Comparison of ENCODE assay signal across 8 cellular contexts in genomic region chr5:52988335-52989024, GRCh38. TPM values are rescaled to one million over a fixed set of nuclear protein-coding genes. Genes with fewer than 3 reads are reported as not detected.
DNase-seq lines count a peak whose midpoint lies in the region; ATAC-seq and TF ChIP-seq lines count a peak whose summit lies in the region.

No MANE protein-coding gene starts in this region.

- H3K27me3 ChIP-seq in WERI-Rb-1 (ENCODE audit: insufficient read depth, low read depth, severe bottlenecking) = peaks cover 20% of the 10 kb centered on the region
- peaks cover 3% of the 10 kb centered on the region for H3K27me3 ChIP-seq in rectal smooth muscle tissue (ENCODE audit: control insufficient read depth, insufficient read depth, low read length)

- ATAC-seq in Right ventricle myocardium inferior = peak; percentile 15

- H3K9me3 ChIP-seq in WERI-Rb-1 (ENCODE audit: severe bottlenecking) = no peaks in the 10 kb centered on the region

- peaks cover 60% of the 10 kb centered on the region for H3K27me3 Mint-ChIP-seq in activated T-cell treated with anti-CD3 and anti-CD28 coated beads, Interleukin-2, amount 50 U/mL, for 24 hours

- H3K9me3 Mint-ChIP-seq in activated T-cell treated with anti-CD3 and anti-CD28 coated beads, Interleukin-2, amount 50 U/mL, for 24 hours = no peaks in the 10 kb centered on the region

- DNase-seq in activated T-cell treated with anti-CD3 and anti-CD28 coated beads, Interleukin-2, amount 50 U/mL, for 24 hours = no peak
- DNase-seq in activated T-cell treated with anti-CD3 and anti-CD28 coated beads, Interleukin-2, amount 50 U/mL, for 1 hour = no peak
- DNase-seq in WERI-Rb-1 = no peak
- no peak for DNase-seq in Right ventricle myocardium inferior (ENCODE audit: missing footprints)
- no peak for DNase-seq in stimulated activated CD4-positive, alpha-beta T cell treated with anti-CD3 and anti-CD28 coated beads, Interleukin-2, amount 100 ng/mL, for 24 hours
- DNase-seq in mesenteric fat pad (ENCODE audit: low spot score) = no peak
- no peak for DNase-seq in KG1 (lab: John Stamatoyannopoulos, UW)

- intact Hi-C loops in Right ventricle myocardium inferior (cut with DNase I) = loop anchor here (5.0 to 10.0 kb wide), 2 partner anchors 41 to 46 kb away; no protein-coding TSS in a partner anchor

- no peak for TF ChIP-seq CTCF in WERI-Rb-1 (IDR thresholded peaks at IDR 0.05; ENCODE audit: low read depth, low read length)

- peak overlapping the region; percentile 50 for H3K27ac Mint-ChIP-seq in activated T-cell treated with anti-CD3 and anti-CD28 coated beads, Interleukin-2, amount 50 U/mL, for 24 hours

- H3K4me1 Mint-ChIP-seq in activated T-cell treated with anti-CD3 and anti-CD28 coated beads, Interleukin-2, amount 50 U/mL, for 24 hours (ENCODE audit: low read depth) = peaks cover 46% of the 10 kb centered on the region

- H3K9ac ChIP-seq in rectal smooth muscle tissue (ENCODE audit: low read length) = peak overlapping the region; percentile 17

- H3K4me3 ChIP-seq in WERI-Rb-1 (ENCODE audit: low read depth, low read length) (peak overlapping the region; percentile 58), rectal smooth muscle tissue (ENCODE audit: low read length) (peak overlapping the region; percentile 93)

- peak overlapping the region; percentile 70 for H3K4me3 Mint-ChIP-seq in activated T-cell treated with anti-CD3 and anti-CD28 coated beads, Interleukin-2, amount 50 U/mL, for 24 hours

- H3K4me1 ChIP-seq in rectal smooth muscle tissue (ENCODE audit: control insufficient read depth, insufficient read depth, low read length) = no peaks in the 10 kb centered on the region

- H3K36me3 ChIP-seq in WERI-Rb-1 = no peaks in the 10 kb centered on the region
- no peaks in the 10 kb centered on the region for H3K36me3 ChIP-seq in rectal smooth muscle tissue (ENCODE audit: control insufficient read depth, insufficient read depth, low read length)

- no peaks in the 10 kb centered on the region for H3K36me3 Mint-ChIP-seq in activated T-cell treated with anti-CD3 and anti-CD28 coated beads, Interleukin-2, amount 50 U/mL, for 24 hours (ENCODE audit: low read depth)

- H3K27ac ChIP-seq in WERI-Rb-1 = no peak overlapping the region
- H3K27ac ChIP-seq in rectal smooth muscle tissue (ENCODE audit: low read depth, low read length) = no peak overlapping the region

RNA-seq across cellular contexts. Expression of gene ITGA2, which starts 0.7 kb away (rescaled TPM):
- 0.78 TPM for total RNA-seq in Right ventricle myocardium inferior
- total RNA-seq in mesenteric fat pad = 2.4 TPM
